10 cellular contexts compared by ENCODE assay signal in the genomic region with DNA sequence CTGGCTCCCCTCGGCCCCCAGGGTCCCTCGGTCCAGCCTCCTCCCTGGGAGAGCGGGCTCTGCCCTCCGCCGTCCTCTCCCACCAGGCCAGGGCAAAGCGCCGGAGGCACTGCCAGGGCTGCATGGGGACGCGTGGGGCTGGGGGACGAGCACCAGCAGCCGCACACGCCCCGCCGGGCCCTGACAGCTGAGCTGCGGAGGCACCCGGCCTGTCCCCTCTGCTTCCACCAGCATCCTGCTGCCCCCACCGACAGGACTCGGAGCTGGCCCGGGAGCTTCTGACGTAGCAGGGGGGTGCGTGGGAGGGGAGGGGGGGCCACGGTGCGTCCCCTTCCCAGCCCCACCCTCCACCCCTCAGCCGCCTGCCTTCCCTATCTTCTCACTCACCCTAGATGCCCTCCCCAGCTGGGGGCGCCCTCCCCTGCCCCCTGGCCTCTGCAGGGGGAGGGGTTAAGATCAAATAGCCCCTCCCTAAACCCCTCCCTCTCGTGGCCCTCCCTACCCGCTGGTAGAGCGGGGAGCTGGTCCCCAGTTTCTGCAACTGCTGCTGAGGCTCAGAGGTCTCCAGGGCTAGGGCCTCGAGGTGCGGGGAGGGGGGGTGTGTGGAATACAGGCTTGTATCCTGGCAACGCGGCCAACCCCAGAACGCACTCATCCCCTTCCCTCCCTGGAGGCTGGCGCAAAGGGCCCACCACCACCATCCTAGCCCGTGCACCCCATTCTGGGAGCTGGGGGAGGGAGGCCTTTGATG. TPM values are rescaled to one million over a fixed set of nuclear protein-coding genes. Genes with fewer than 3 reads are reported as not detected.
A peak's percentile ranks its signal among the peaks of the same experiment; 100 is the strongest.
DNase-seq lines count a peak whose midpoint lies in the region; ATAC-seq, FAIRE-seq and TF ChIP-seq lines count a peak whose summit lies in the region.
"Had no signal": no experiment of that assay in that cellular context is flagged by ENCODE, and none has a peak within 500 bp of the region (broad histone marks: within the 10 kb centered on the region; RNA-seq: fewer than 3 reads in every experiment).

No MANE protein-coding gene starts in this region.

- H3K4me3 Mint-ChIP-seq in activated CD4-positive, alpha-beta T cell treated with anti-CD3 and anti-CD28 coated beads, Interleukin-2, amount 10 ng/mL, durations not matched to agents 7 days and 5 days, result peak overlapping the region; percentile 53

- H3K4me3 ChIP-seq in A549 (peak overlapping the region; percentile 71), HAP-1 (peak overlapping the region; percentile 17), iPS-18c (ENCODE audit: insufficient read depth, low read depth, low read length) (peak overlapping the region; percentile 46), Peyer's patch (peak overlapping the region in 1 of 4 donors; percentile 84)
- H3K4me3 ChIP-seq: lung had no signal

- no peak for TF ChIP-seq RAD21 in A549 (conservative IDR thresholded peaks at IDR 0.05 in 1 of 2, IDR thresholded peaks at IDR 0.05 in 1 of 2)

- WGBS in A549 (ENCODE audit: missing lambda C conversion rate), result 58% methylated on average over 23 of the region's 35 CpGs

- POLR2A ChIA-PET in A549 (lab: Yijun Ruan, JAX), result interaction anchor here (0.6 kb wide), 1 partner anchor 70 kb away, joined by 5 read pairs; no protein-coding TSS in a partner anchor
- POLR2A ChIA-PET in activated CD4-positive, alpha-beta T cell treated with anti-CD3 and anti-CD28 coated beads, Interleukin-2, amount 10 ng/mL, durations not matched to agents 7 days and 5 days (lab: Charles Lee), result interaction anchor here (0.9 kb wide), 1 partner anchor 47 kb away, joined by 3 read pairs; no protein-coding TSS in a partner anchor

- peaks cover 11% of the 10 kb centered on the region for H3K4me1 Mint-ChIP-seq in activated CD4-positive, alpha-beta T cell treated with anti-CD3 and anti-CD28 coated beads, Interleukin-2, amount 10 ng/mL, durations not matched to agents 7 days and 5 days

- no peak for FAIRE-seq in A549 (lab: Jason Lieb, UNC)
- FAIRE-seq: GM18507 had no signal

- no peak for TF ChIP-seq EP300 in A549 (IDR thresholded peaks at IDR 0.05)

- peak; percentile 14 to 31; a peak in 3 of 6 replicates for ATAC-seq in A549
- ATAC-seq in HG03520 (IDR thresholded peaks at IDR 0.05; ENCODE audit: unreplicated experiment), result no peak
- ATAC-seq in HG03457 (IDR thresholded peaks at IDR 0.05; ENCODE audit: unreplicated experiment), result no peak

- H3K9me3 ChIP-seq in A549, result no peaks in the 10 kb centered on the region
- H3K9me3 ChIP-seq in HAP-1, result no peaks in the 10 kb centered on the region
- no peaks in the 10 kb centered on the region for H3K9me3 ChIP-seq in iPS-18c (ENCODE audit: control insufficient read depth, insufficient read depth, low read length)
- no peaks in the 10 kb centered on the region for H3K9me3 ChIP-seq in Peyer's patch

- H3K4me1 ChIP-seq in A549, result peaks cover 25% of the 10 kb centered on the region
- peaks cover 29% of the 10 kb centered on the region for H3K4me1 ChIP-seq in HAP-1
- H3K4me1 ChIP-seq in Peyer's patch, result peaks cover 0 to 25% (median 9%) of the 10 kb centered on the region in 4 donors

- H3K9me3 Mint-ChIP-seq in activated CD4-positive, alpha-beta T cell treated with anti-CD3 and anti-CD28 coated beads, Interleukin-2, amount 10 ng/mL, durations not matched to agents 7 days and 5 days, result no peaks in the 10 kb centered on the region

- H3K27ac ChIP-seq in A549, result peak overlapping the region; percentile 76 to 93; a peak in 4 of 6 replicates
- H3K27ac ChIP-seq in Peyer's patch, result no peak overlapping the region

- DNase-seq in A549 (ENCODE audit: low read depth in 1 of 2, low spot score in 1 of 2), result peak; percentile 48 to 52
- DNase-seq in HAP-1 (ENCODE audit: low spot score in 2 of 2), result peak in 1 of 2 experiments; percentile 66
- no peak for DNase-seq in activated CD4-positive, alpha-beta T cell treated with anti-CD3 and anti-CD28 coated beads, Interleukin-2, amount 10 ng/mL, durations not matched to agents 7 days and 5 days
- no peak for DNase-seq in Peyer's patch
- DNase-seq in NCI-H2171 treated with DMSO at 0.1 percent for 48 hours (lab: John Stamatoyannopoulos, UW), result no peak

- CTCF ChIA-PET in A549 (lab: Yijun Ruan, JAX), result interaction anchor here (1.2 to 33.9 kb wide), 13 partner anchors 13 to 166 kb away, joined by 3 to 948 read pairs (median 5); no protein-coding TSS in a partner anchor
- CTCF ChIA-PET in activated CD4-positive, alpha-beta T cell treated with anti-CD3 and anti-CD28 coated beads, Interleukin-2, amount 10 ng/mL, durations not matched to agents 7 days and 5 days (lab: Charles Lee), result interaction anchor here (0.6 to 1.7 kb wide), 5 partner anchors 13 to 63 kb away, joined by 3 to 7 read pairs (median 3); no protein-coding TSS in a partner anchor

- peak; percentile 40 for TF ChIP-seq CTCF in A549 (IDR thresholded peaks at IDR 0.05)
- no peak for TF ChIP-seq CTCF in Peyer's patch (IDR thresholded peaks at IDR 0.05)

- no peaks in the 10 kb centered on the region for H3K36me3 Mint-ChIP-seq in activated CD4-positive, alpha-beta T cell treated with anti-CD3 and anti-CD28 coated beads, Interleukin-2, amount 10 ng/mL, durations not matched to agents 7 days and 5 days (ENCODE audit: low read depth)

- H3K36me3 ChIP-seq in HAP-1 (replicated peaks), result no peaks in the 10 kb centered on the region
- no peaks in the 10 kb centered on the region for H3K36me3 ChIP-seq in Peyer's patch

- no peaks in the 10 kb centered on the region for H3K27me3 ChIP-seq in HAP-1 (ENCODE audit: low read depth)
- no peaks in the 10 kb centered on the region for H3K27me3 ChIP-seq in Peyer's patch

- in situ Hi-C loops in HAP-1 (cut with MboI; ENCODE audit: low sequenced_read_pairs), result no loop called here

- H3K4me2 ChIP-seq in A549, result peak overlapping the region; percentile 99

- TF ChIP-seq POLR2A in A549 (IDR thresholded peaks at IDR 0.05; ENCODE audit: low read length) (no peak), Peyer's patch (IDR thresholded peaks at IDR 0.05) (no peak)

- H3K27me3 Mint-ChIP-seq in activated CD4-positive, alpha-beta T cell treated with anti-CD3 and anti-CD28 coated beads, Interleukin-2, amount 10 ng/mL, durations not matched to agents 7 days and 5 days, result peaks cover 77% of the 10 kb centered on the region

- H3K27ac Mint-ChIP-seq in activated CD4-positive, alpha-beta T cell treated with anti-CD3 and anti-CD28 coated beads, Interleukin-2, amount 10 ng/mL, durations not matched to agents 7 days and 5 days, result no peak overlapping the region

TF ChIP-seq in A549, 52 proteins besides CTCF, POLR2A, EP300 and RAD21:
- TF ChIP-seq HOXB13 (CRISPR knock-in tag; IDR thresholded peaks at IDR 0.05; ENCODE audit: low read depth) (no peak), NPAS2 (CRISPR knock-in tag; IDR thresholded peaks at IDR 0.05; ENCODE audit: borderline replicate concordance) (no peak), MAZ (IDR thresholded peaks at IDR 0.05; ENCODE audit: borderline replicate concordance, low read depth, low read length) (0 out of 2 replicates have a peak, but pooled peaks have one; percentile 43), KDM5A (IDR thresholded peaks at IDR 0.05) (no peak)

RNA-seq across cellular contexts. Expression of gene SRCIN1, which starts 1.1 kb away (rescaled TPM):
- polyA plus RNA-seq in A549 (2011; rRNA removed) (1.3 and 1.4 TPM in 2 replicates), A549 (2017; fragmentation: RNase III; extraction: RNeasy Plus Mini Kit Qiagen cat#74134 plus additional on column Dnase treatment) (2.1 to 3.4 TPM (median 2.6 TPM) in 3 replicates)
- 1.9 and 2.0 TPM in 2 replicates for polyA plus RNA-seq in A549 (2012; cell fraction: cytosol; rRNA removed)
- polyA plus RNA-seq in A549 (2012; cell fraction: nucleus; rRNA removed), result 8.0 and 16.8 TPM in 2 replicates
- 1.2 and 2.1 TPM in 2 replicates for polyA minus RNA-seq in A549 (2011; rRNA and poly(A)+ RNA removed)
- total RNA-seq in activated CD4-positive, alpha-beta T cell treated with anti-CD3 and anti-CD28 coated beads, Interleukin-2, amount 10 ng/mL, durations not matched to agents 7 days and 5 days, result under 1 TPM in 1 of 2 experiments, not detected in 1; 0.06 TPM
- total RNA-seq in Peyer's patch, result 10 to 100 TPM in 1 of 4 donors, 1 to 10 TPM in 3; 3.2 to 10.6 (median 8.4) TPM

Comparison
In these comparisons a context has a peak if more than half of its experiments do, and no peak if none do; other contexts are left out.
1. ATAC-seq: peak in A549 (2 of 2); none in HG03520 (single experiment) and HG03457 (single experiment).
2. DNase-seq: peak in A549 (2 of 2); none in activated CD4-positive, alpha-beta T cell treated with anti-CD3 and anti-CD28 coated beads, Interleukin-2, amount 10 ng/mL, durations not matched to agents 7 days and 5 days (single experiment), Peyer's patch (0 of 3) and NCI-H2171 treated with DMSO at 0.1 percent for 48 hours (single experiment).
3. H3K27ac ChIP-seq: peak in A549 (2 of 2); none in Peyer's patch (0 of 4).